In the genomic region with DNA sequence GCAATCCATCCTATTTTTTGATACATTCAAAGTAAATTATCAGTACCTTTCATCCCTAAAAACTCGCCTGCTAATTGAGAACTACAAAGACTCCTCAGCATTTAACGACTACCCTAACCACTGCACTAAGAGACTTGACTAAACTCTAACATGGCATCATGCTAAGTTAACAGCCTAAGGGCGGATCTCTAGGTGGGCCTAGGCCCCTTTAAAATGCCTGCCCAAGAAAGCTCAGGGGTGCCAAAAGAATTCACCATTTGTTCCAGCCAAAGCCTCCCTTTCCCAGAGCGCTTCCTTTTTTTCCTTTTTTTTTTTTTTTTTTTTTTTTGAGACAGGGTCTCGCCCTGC, we compare ENCODE assay signal across 1 cellular context.
TF ChIP-seq lines count a peak whose summit lies in the region.

No MANE protein-coding gene starts in this region.

TF ChIP-seq in A549, 52 proteins besides CTCF, POLR2A, EP300 and RAD21 (continued from another document):
- TF ChIP-seq, protein P1, sequence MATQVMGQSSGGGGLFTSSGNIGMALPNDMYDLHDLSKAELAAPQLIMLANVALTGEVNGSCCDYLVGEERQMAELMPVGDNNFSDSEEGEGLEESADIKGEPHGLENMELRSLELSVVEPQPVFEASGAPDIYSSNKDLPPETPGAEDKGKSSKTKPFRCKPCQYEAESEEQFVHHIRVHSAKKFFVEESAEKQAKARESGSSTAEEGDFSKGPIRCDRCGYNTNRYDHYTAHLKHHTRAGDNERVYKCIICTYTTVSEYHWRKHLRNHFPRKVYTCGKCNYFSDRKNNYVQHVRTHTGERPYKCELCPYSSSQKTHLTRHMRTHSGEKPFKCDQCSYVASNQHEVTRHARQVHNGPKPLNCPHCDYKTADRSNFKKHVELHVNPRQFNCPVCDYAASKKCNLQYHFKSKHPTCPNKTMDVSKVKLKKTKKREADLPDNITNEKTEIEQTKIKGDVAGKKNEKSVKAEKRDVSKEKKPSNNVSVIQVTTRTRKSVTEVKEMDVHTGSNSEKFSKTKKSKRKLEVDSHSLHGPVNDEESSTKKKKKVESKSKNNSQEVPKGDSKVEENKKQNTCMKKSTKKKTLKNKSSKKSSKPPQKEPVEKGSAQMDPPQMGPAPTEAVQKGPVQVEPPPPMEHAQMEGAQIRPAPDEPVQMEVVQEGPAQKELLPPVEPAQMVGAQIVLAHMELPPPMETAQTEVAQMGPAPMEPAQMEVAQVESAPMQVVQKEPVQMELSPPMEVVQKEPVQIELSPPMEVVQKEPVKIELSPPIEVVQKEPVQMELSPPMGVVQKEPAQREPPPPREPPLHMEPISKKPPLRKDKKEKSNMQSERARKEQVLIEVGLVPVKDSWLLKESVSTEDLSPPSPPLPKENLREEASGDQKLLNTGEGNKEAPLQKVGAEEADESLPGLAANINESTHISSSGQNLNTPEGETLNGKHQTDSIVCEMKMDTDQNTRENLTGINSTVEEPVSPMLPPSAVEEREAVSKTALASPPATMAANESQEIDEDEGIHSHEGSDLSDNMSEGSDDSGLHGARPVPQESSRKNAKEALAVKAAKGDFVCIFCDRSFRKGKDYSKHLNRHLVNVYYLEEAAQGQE (IDR thresholded peaks at IDR 0.05): no peak
- TF ChIP-seq CBX8 (IDR thresholded peaks at IDR 0.05) (no peak), NR3C1 (IDR thresholded peaks at IDR 0.05) (no peak), JUNB (IDR thresholded peaks at IDR 0.05) (no peak), MYC (IDR thresholded peaks at IDR 0.05; ENCODE audit: borderline replicate concordance, low read length) (no peak), RFX5 (IDR thresholded peaks at IDR 0.05) (no peak), HDAC2 (IDR thresholded peaks at IDR 0.05) (no peak), EHF (CRISPR knock-in tag; IDR thresholded peaks at IDR 0.05) (no peak), PHF8 (IDR thresholded peaks at IDR 0.05; ENCODE audit: borderline replicate concordance, low read depth) (no peak), MAFK (IDR thresholded peaks at IDR 0.05; ENCODE audit: partially characterized antibody) (no peak), CEBPB (IDR thresholded peaks at IDR 0.05) (no peak)
- TF ChIP-seq, protein P2, sequence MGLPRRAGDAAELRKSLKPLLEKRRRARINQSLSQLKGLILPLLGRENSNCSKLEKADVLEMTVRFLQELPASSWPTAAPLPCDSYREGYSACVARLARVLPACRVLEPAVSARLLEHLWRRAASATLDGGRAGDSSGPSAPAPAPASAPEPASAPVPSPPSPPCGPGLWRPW (IDR thresholded peaks at IDR 0.05): no peak
- TF ChIP-seq, protein P3, sequence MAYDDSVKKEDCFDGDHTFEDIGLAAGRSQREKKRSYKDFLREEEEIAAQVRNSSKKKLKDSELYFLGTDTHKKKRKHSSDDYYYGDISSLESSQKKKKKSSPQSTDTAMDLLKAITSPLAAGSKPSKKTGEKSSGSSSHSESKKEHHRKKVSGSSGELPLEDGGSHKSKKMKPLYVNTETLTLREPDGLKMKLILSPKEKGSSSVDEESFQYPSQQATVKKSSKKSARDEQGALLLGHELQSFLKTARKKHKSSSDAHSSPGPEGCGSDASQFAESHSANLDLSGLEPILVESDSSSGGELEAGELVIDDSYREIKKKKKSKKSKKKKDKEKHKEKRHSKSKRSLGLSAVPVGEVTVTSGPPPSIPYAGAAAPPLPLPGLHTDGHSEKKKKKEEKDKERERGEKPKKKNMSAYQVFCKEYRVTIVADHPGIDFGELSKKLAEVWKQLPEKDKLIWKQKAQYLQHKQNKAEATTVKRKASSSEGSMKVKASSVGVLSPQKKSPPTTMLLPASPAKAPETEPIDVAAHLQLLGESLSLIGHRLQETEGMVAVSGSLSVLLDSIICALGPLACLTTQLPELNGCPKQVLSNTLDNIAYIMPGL (CRISPR knock-in tag; IDR thresholded peaks at IDR 0.05; ENCODE audit: borderline replicate concordance): no peak
- TF ChIP-seq, protein P4, sequence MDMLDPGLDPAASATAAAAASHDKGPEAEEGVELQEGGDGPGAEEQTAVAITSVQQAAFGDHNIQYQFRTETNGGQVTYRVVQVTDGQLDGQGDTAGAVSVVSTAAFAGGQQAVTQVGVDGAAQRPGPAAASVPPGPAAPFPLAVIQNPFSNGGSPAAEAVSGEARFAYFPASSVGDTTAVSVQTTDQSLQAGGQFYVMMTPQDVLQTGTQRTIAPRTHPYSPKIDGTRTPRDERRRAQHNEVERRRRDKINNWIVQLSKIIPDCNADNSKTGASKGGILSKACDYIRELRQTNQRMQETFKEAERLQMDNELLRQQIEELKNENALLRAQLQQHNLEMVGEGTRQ (IDR thresholded peaks at IDR 0.05): no peak
